18 cellular contexts compared by ENCODE assay signal in the genomic region with DNA sequence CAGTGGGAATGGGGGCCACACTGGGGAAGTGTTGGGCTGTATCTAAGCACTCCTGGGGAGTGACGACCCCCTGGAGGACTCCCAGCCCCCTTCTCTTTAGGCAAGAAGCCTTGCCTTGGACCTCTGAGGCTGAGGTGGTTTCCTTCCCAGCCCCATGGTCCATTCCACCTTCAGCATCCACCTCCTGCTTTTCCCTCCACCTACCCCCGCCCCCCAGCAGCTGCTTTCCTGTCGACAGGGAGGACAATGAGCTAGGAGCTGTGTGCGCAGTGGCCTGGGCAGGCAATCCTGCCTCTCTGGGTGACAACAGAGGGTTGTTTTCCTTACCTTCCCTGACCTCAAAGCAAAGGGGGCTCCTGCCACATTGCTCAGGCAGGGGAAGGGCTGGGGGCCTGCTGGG.
"Had no signal": no experiment of that assay in that cellular context is flagged by ENCODE, and none has a peak within 500 bp of the region (broad histone marks: within the 10 kb centered on the region; RNA-seq: fewer than 3 reads in every experiment).

No MANE protein-coding gene starts in this region.

- H3K4me3 ChIP-seq: esophagus muscularis mucosa, left lung, ovary, stomach, thoracic aorta had no signal

- DNase-seq: activated CD4-positive, alpha-beta memory T cell treated with anti-CD3 and anti-CD28 coated beads for 36 hours; activated CD4-positive, CD25-positive, alpha-beta regulatory T cell treated with anti-CD3 and anti-CD28 coated beads, Interleukin-2, amount 50 U/mL, for 72 hours; activated gamma-delta T cell; activated T-cell treated with anti-CD3 and anti-CD28 coated beads, Interleukin-2, amount 50 U/mL, for 4 hours; amygdala; cortex of kidney; left lung; ovary; stimulated activated CD4-positive, alpha-beta T cell treated with anti-CD3 and anti-CD28 coated beads, Interleukin-15, amount 100 ng/mL, for 24 hours; stimulated activated CD4-positive, alpha-beta T cell treated with anti-CD3 and anti-CD28 coated beads, Interleukin-4, amount 100 ng/mL, for 4 hours; stomach had no signal

- H3K36me3 ChIP-seq: esophagus muscularis mucosa, left lung, ovary, stomach, thoracic aorta had no signal

- H3K4me3 Mint-ChIP-seq: activated CD4-positive, alpha-beta memory T cell treated with anti-CD3 and anti-CD28 coated beads for 36 hours; activated naive CD8-positive, alpha-beta T cell; activated T-cell treated with anti-CD3 and anti-CD28 coated beads, Interleukin-2, amount 50 U/mL, for 4 hours; central memory CD8-positive, alpha-beta T cell; memory B cell; nephron had no signal

- H3K9me3 ChIP-seq: ovary, thoracic aorta had no signal

- ATAC-seq: activated T-cell treated with anti-CD3 and anti-CD28 coated beads, Interleukin-2, amount 50 U/mL, for 4 hours; left lung had no signal

- H3K27me3 ChIP-seq: esophagus muscularis mucosa, left lung, ovary had no signal

- H3K27ac Mint-ChIP-seq: activated CD4-positive, alpha-beta memory T cell treated with anti-CD3 and anti-CD28 coated beads for 36 hours; activated naive CD8-positive, alpha-beta T cell; memory B cell had no signal

- H3K36me3 Mint-ChIP-seq: brain had no signal

- H3K9me3 Mint-ChIP-seq: central memory CD8-positive, alpha-beta T cell had no signal

- H3K4me1 ChIP-seq: left lung had no signal

- H3K27me3 Mint-ChIP-seq: activated CD4-positive, alpha-beta memory T cell treated with anti-CD3 and anti-CD28 coated beads for 36 hours; activated naive CD8-positive, alpha-beta T cell; central memory CD8-positive, alpha-beta T cell had no signal

- H3K4me1 Mint-ChIP-seq: memory B cell had no signal

- H3K27ac ChIP-seq: esophagus muscularis mucosa, left lung, ovary, stomach, thoracic aorta had no signal
